ENCODE assay signal across 1 cellular context in genomic region chr1:192998536-192998935, GRCh38.
TF ChIP-seq lines count a peak whose summit lies in the region.

No MANE protein-coding gene starts in this region.

TF ChIP-seq in WTC11, 78 proteins besides CTCF, POLR2A, EP300 and RAD21 (continued from another document):
- TF ChIP-seq CDX4 (CRISPR knock-in tag; IDR thresholded peaks at IDR 0.05; ENCODE audit: borderline replicate concordance) (no peak), GTF2I (CRISPR knock-in tag; conservative IDR thresholded peaks at IDR 0.05) (no peak), ZNF263 (CRISPR knock-in tag; IDR thresholded peaks at IDR 0.05; ENCODE audit: low read depth) (no peak), USF2 (CRISPR knock-in tag; IDR thresholded peaks at IDR 0.05) (no peak), EMX1 (CRISPR knock-in tag; IDR thresholded peaks at IDR 0.05) (no peak), IRF1 (CRISPR knock-in tag; IDR thresholded peaks at IDR 0.05) (no peak), E2F5 (CRISPR knock-in tag; IDR thresholded peaks at IDR 0.05) (no peak), ELF4 (CRISPR knock-in tag; IDR thresholded peaks at IDR 0.05; ENCODE audit: low read depth) (no peak), ZNF396 (CRISPR knock-in tag; IDR thresholded peaks at IDR 0.05; ENCODE audit: borderline replicate concordance) (no peak), OVOL2 (CRISPR knock-in tag; IDR thresholded peaks at IDR 0.05; ENCODE audit: borderline replicate concordance) (no peak), SMAD3 (CRISPR knock-in tag; IDR thresholded peaks at IDR 0.05; ENCODE audit: borderline replicate concordance) (no peak), JAZF1 (CRISPR knock-in tag; IDR thresholded peaks at IDR 0.05) (no peak)
